ENCODE assay signal across 1 cellular context in the genomic region with DNA sequence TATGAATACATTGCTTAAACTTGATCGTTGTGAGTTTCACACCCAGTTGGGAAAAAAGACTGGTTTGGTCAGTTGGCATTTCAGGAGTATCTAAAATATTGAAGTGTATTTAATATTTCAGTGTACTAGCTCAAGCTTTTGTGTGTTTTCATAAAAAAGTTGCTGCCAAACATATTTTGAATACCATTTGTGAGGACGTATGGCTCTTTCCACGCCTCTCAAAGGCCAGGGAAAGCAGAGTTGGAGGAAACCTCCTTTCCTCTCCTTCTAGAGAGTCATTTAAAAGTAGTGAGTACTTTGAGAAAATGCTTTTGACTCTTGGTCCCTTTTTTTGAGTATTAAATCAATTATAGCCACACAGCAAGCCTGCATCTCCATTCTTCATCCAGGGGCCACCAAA.
TF ChIP-seq lines count a peak whose summit lies in the region.

No MANE protein-coding gene starts in this region.

TF ChIP-seq in IMR-90, 13 proteins besides CTCF, POLR2A, EP300 and RAD21 (continued from another document):
- TF ChIP-seq CEBPB (IDR thresholded peaks at IDR 0.05; ENCODE audit: low read depth, low read length), result no peak
- TF ChIP-seq MAFK (IDR thresholded peaks at IDR 0.05; ENCODE audit: low read depth, low read length), result no peak
- TF ChIP-seq MAZ (IDR thresholded peaks at IDR 0.05; ENCODE audit: borderline replicate concordance, low read depth, low read length), result no peak
- no peak for TF ChIP-seq MXI1 (IDR thresholded peaks at IDR 0.05; ENCODE audit: borderline replicate concordance, low read depth, low read length)
- no peak for TF ChIP-seq FOS (IDR thresholded peaks at IDR 0.05; ENCODE audit: low read depth, low read length)
